1 cellular context compared by ENCODE assay signal in genomic region chr1:42399315-42400100, GRCh38.
TF ChIP-seq lines count a peak whose summit lies in the region.

No MANE protein-coding gene starts in this region.

TF ChIP-seq in K562, 482 proteins besides CTCF, POLR2A, EP300 and RAD21 (continued from another document):
- TF ChIP-seq ZNF398 (CRISPR knock-in tag; IDR thresholded peaks at IDR 0.05) (no peak), CREM (IDR thresholded peaks at IDR 0.05; ENCODE audit: low read depth) (peak; percentile 75)
